22 cellular contexts compared by ENCODE assay signal in genomic region chr1:111802110-111802509, GRCh38.
"Had no signal": no experiment of that assay in that cellular context is flagged by ENCODE, and none has a peak within 500 bp of the region (broad histone marks: within the 10 kb centered on the region; RNA-seq: fewer than 3 reads in every experiment).

No MANE protein-coding gene starts in this region.

- H3K4me3 ChIP-seq: breast epithelium, MG63, PC-9, SK-N-MC had no signal

- H3K27me3 ChIP-seq: breast epithelium, MG63 had no signal

- H3K36me3 ChIP-seq: breast epithelium, MG63 had no signal

- ATAC-seq: activated CD8-positive, alpha-beta memory T cell treated with anti-CD3 and anti-CD28 coated beads, Interleukin-2, amount 10 ng/mL, durations not matched to agents 7 days and 5 days; T-cell had no signal

- H3K4me1 ChIP-seq: breast epithelium had no signal

- DNase-seq: activated B cell treated with CpG ODN at 0.5 μM for 24 hours; activated CD4-positive, alpha-beta T cell treated with anti-CD3 and anti-CD28 coated beads for 1 hour; activated CD4-positive, alpha-beta T cell treated with anti-CD3 and anti-CD28 coated beads, Interleukin-2, amount 10 ng/mL, durations not matched to agents 24 days and 14 days; activated CD4-positive, alpha-beta T cell treated with anti-CD3 and anti-CD28 coated beads, Interleukin-2, amount 50 U/mL, for 48 hours; activated CD8-positive, alpha-beta memory T cell treated with anti-CD3 and anti-CD28 coated beads, Interleukin-2, amount 10 ng/mL, durations not matched to agents 7 days and 5 days; activated effector memory CD4-positive, alpha-beta T cell treated with Interleukin-2 at 50 U/mL for 16 hours; activated naive CD4-positive, alpha-beta T cell; activated T-cell treated with anti-CD3 and anti-CD28 coated beads, Interleukin-2, amount 50 U/mL, for 24 hours; aorta; MG63; MV-4-11; NCI-H1105; NCI-H1436; NCI-H187 treated with DMSO at 0.1 percent for 48 hours; NCI-H2081 treated with DMSO at 0.1 percent for 48 hours; NCI-H526; PC-9; T-cell; T-helper 2 cell; T1000 had no signal

- H3K27ac ChIP-seq: breast epithelium, PC-9, SK-N-MC had no signal

- H3K9me3 ChIP-seq: breast epithelium, MG63 had no signal
